8 cellular contexts compared by ENCODE assay signal in genomic region chr14:104826197-104826857, GRCh38. TPM values are rescaled to one million over a fixed set of nuclear protein-coding genes. Genes with fewer than 3 reads are reported as not detected.
DNase-seq lines count a peak whose midpoint lies in the region; ATAC-seq and TF ChIP-seq lines count a peak whose summit lies in the region.

No MANE protein-coding gene starts in this region.

- in situ Hi-C loops in KBM-7 (cut with MboI; ENCODE audit: low pct_unique_long_range_greater_than_20kb, low sequenced_read_pairs), result no loop called here

- H3K9me3 Mint-ChIP-seq in CD4-positive, CD25-positive, alpha-beta regulatory T cell, result peaks cover 0 to 5% (median 0%) of the 10 kb centered on the region in 7 donors
- peaks cover 3% of the 10 kb centered on the region for H3K9me3 Mint-ChIP-seq in activated T-helper 17 cell treated with anti-CD3 and anti-CD28 coated beads, Interleukin-2, amount 50 U/mL, for 72 hours
- H3K9me3 Mint-ChIP-seq in nephron progenitor cell, result peaks cover 15% of the 10 kb centered on the region
- H3K9me3 Mint-ChIP-seq in stimulated activated naive CD8-positive, alpha-beta T cell treated with anti-CD3 and anti-CD28 coated beads, Interleukin-15, Interleukin-2, amounts not matched to agents 100 ng/mL and 50 ng/mL, for 24 hours, result peaks cover 9% of the 10 kb centered on the region

- H3K27ac ChIP-seq in CD4-positive, CD25-positive, alpha-beta regulatory T cell (ENCODE audit: insufficient read depth, low read length, poor library complexity, severe bottlenecking), result peak overlapping the region; percentile 1

- peak overlapping the region; percentile 85 to 89 (median 87) for H3K4me3 Mint-ChIP-seq in CD4-positive, CD25-positive, alpha-beta regulatory T cell
- peak overlapping the region; percentile 88 for H3K4me3 Mint-ChIP-seq in activated T-helper 17 cell treated with anti-CD3 and anti-CD28 coated beads, Interleukin-2, amount 50 U/mL, for 72 hours
- H3K4me3 Mint-ChIP-seq in nephron progenitor cell, result peak overlapping the region; percentile 87
- peak overlapping the region; percentile 68 for H3K4me3 Mint-ChIP-seq in stimulated activated naive CD8-positive, alpha-beta T cell treated with anti-CD3 and anti-CD28 coated beads, Interleukin-15, Interleukin-2, amounts not matched to agents 100 ng/mL and 50 ng/mL, for 24 hours

- ATAC-seq in CD4-positive, CD25-positive, alpha-beta regulatory T cell (ENCODE audit: low read depth in 2 of 2), result peak; percentile 94 to 95
- ATAC-seq in GM21381 (IDR thresholded peaks at IDR 0.05; ENCODE audit: unreplicated experiment), result peak; percentile 88
- peak; percentile 96 for ATAC-seq in activated T-helper 17 cell treated with anti-CD3 and anti-CD28 coated beads, Interleukin-2, amount 50 U/mL, for 72 hours (replicated peaks)

- peaks cover 7% of the 10 kb centered on the region for H3K27me3 ChIP-seq in CD4-positive, CD25-positive, alpha-beta regulatory T cell (ENCODE audit: control insufficient read depth, insufficient read depth, low read length)

- H3K4me1 Mint-ChIP-seq in CD4-positive, CD25-positive, alpha-beta regulatory T cell, result peaks cover 2 to 28% (median 9%) of the 10 kb centered on the region in 4 donors
- H3K4me1 Mint-ChIP-seq in activated T-helper 17 cell treated with anti-CD3 and anti-CD28 coated beads, Interleukin-2, amount 50 U/mL, for 72 hours, result peaks cover 7% of the 10 kb centered on the region
- peaks cover 33% of the 10 kb centered on the region for H3K4me1 Mint-ChIP-seq in nephron progenitor cell
- H3K4me1 Mint-ChIP-seq in stimulated activated naive CD8-positive, alpha-beta T cell treated with anti-CD3 and anti-CD28 coated beads, Interleukin-15, Interleukin-2, amounts not matched to agents 100 ng/mL and 50 ng/mL, for 24 hours (ENCODE audit: low read depth), result peaks cover 22% of the 10 kb centered on the region

- TF ChIP-seq CTCF in nephron progenitor cell (IDR thresholded peaks at IDR 0.05), result peak; percentile 73

- peaks cover 18% of the 10 kb centered on the region for H3K27me3 Mint-ChIP-seq in CD4-positive, CD25-positive, alpha-beta regulatory T cell
- peaks cover 9% of the 10 kb centered on the region for H3K27me3 Mint-ChIP-seq in activated T-helper 17 cell treated with anti-CD3 and anti-CD28 coated beads, Interleukin-2, amount 50 U/mL, for 72 hours
- peaks cover 32% of the 10 kb centered on the region for H3K27me3 Mint-ChIP-seq in nephron progenitor cell (ENCODE audit: low read depth, poor library complexity)
- H3K27me3 Mint-ChIP-seq in stimulated activated naive CD8-positive, alpha-beta T cell treated with anti-CD3 and anti-CD28 coated beads, Interleukin-15, Interleukin-2, amounts not matched to agents 100 ng/mL and 50 ng/mL, for 24 hours, result peaks cover 14% of the 10 kb centered on the region

- peak; percentile 85 to 93 (median 92) for DNase-seq in CD4-positive, CD25-positive, alpha-beta regulatory T cell
- DNase-seq in KBM-7, result peak; percentile 70
- peak; percentile 81 for DNase-seq in RPMI8226
- DNase-seq in fibroblast of the conjunctiva (ENCODE audit: low read depth), result peak; percentile 49
- DNase-seq in nephron progenitor cell, result peak; percentile 99

- no peaks in the 10 kb centered on the region for H3K36me3 ChIP-seq in CD4-positive, CD25-positive, alpha-beta regulatory T cell (ENCODE audit: control insufficient read depth, insufficient read depth, low read length)

- no peaks in the 10 kb centered on the region for H3K36me3 Mint-ChIP-seq in CD4-positive, CD25-positive, alpha-beta regulatory T cell
- H3K36me3 Mint-ChIP-seq in activated T-helper 17 cell treated with anti-CD3 and anti-CD28 coated beads, Interleukin-2, amount 50 U/mL, for 72 hours (ENCODE audit: low read depth), result no peaks in the 10 kb centered on the region
- H3K36me3 Mint-ChIP-seq in nephron progenitor cell (ENCODE audit: low read depth), result peaks cover 8% of the 10 kb centered on the region
- H3K36me3 Mint-ChIP-seq in stimulated activated naive CD8-positive, alpha-beta T cell treated with anti-CD3 and anti-CD28 coated beads, Interleukin-15, Interleukin-2, amounts not matched to agents 100 ng/mL and 50 ng/mL, for 24 hours (ENCODE audit: low read depth), result peaks cover 7% of the 10 kb centered on the region

- peak overlapping the region; percentile 67 for H3K4me3 ChIP-seq in CD4-positive, CD25-positive, alpha-beta regulatory T cell (ENCODE audit: low read depth, low read length)

- H3K4me1 ChIP-seq in CD4-positive, CD25-positive, alpha-beta regulatory T cell (ENCODE audit: control insufficient read depth, insufficient read depth, low read length, poor library complexity, severe bottlenecking), result peaks cover 19% of the 10 kb centered on the region

- peak overlapping the region in 1 of 3 donors; percentile 5 for H3K27ac Mint-ChIP-seq in CD4-positive, CD25-positive, alpha-beta regulatory T cell
- peak overlapping the region; percentile 59 for H3K27ac Mint-ChIP-seq in activated T-helper 17 cell treated with anti-CD3 and anti-CD28 coated beads, Interleukin-2, amount 50 U/mL, for 72 hours
- H3K27ac Mint-ChIP-seq in nephron progenitor cell, result no peak overlapping the region
- no peak overlapping the region for H3K27ac Mint-ChIP-seq in stimulated activated naive CD8-positive, alpha-beta T cell treated with anti-CD3 and anti-CD28 coated beads, Interleukin-15, Interleukin-2, amounts not matched to agents 100 ng/mL and 50 ng/mL, for 24 hours

- H3K9me3 ChIP-seq in CD4-positive, CD25-positive, alpha-beta regulatory T cell (ENCODE audit: control insufficient read depth in 2 of 2, low read length in 2 of 2), result no peaks in the 10 kb centered on the region

RNA-seq across cellular contexts. Expression of gene ZBTB42, which starts 25.4 kb away (rescaled TPM):
- total RNA-seq in CD4-positive, CD25-positive, alpha-beta regulatory T cell, result 3.6 TPM
- 1 to 10 TPM; 1.3 to 2.1 (median 1.9) TPM for polyA plus RNA-seq in CD4-positive, CD25-positive, alpha-beta regulatory T cell
- 1 to 10 TPM; 3.0 to 3.2 TPM for total RNA-seq in activated T-helper 17 cell treated with anti-CD3 and anti-CD28 coated beads, Interleukin-2, amount 50 U/mL, for 72 hours

RNA-seq across cellular contexts. Expression of gene AKT1, which starts 30.8 kb away (rescaled TPM):
- 86.0 TPM for total RNA-seq in CD4-positive, CD25-positive, alpha-beta regulatory T cell
- 10 to 100 TPM in 2 of 4 donors, 1 to 10 TPM in 2; 6.3 to 19.8 (median 12.4) TPM for polyA plus RNA-seq in CD4-positive, CD25-positive, alpha-beta regulatory T cell
- 100 to 1,000 TPM in 1 of 2 donors, 10 to 100 TPM in 1; 81.3 to 160 TPM for total RNA-seq in activated T-helper 17 cell treated with anti-CD3 and anti-CD28 coated beads, Interleukin-2, amount 50 U/mL, for 72 hours

RNA-seq across cellular contexts. Expression of gene CEP170B, which starts 38.7 kb away (rescaled TPM):
- 3.1 TPM for total RNA-seq in CD4-positive, CD25-positive, alpha-beta regulatory T cell
- under 1 TPM in 1 of 4 donors, not detected in 3; 0.03 TPM for polyA plus RNA-seq in CD4-positive, CD25-positive, alpha-beta regulatory T cell
- total RNA-seq in activated T-helper 17 cell treated with anti-CD3 and anti-CD28 coated beads, Interleukin-2, amount 50 U/mL, for 72 hours, result 1 to 10 TPM; 5.2 to 6.1 TPM

Comparison
In these comparisons a context has a peak if more than half of its experiments do, and no peak if none do; other contexts are left out.
1. Peak in every context shown above with its lines: DNase-seq, ATAC-seq, H3K4me3 ChIP-seq and H3K27ac ChIP-seq.
2. DNase-seq: peak in every context shown above with its lines; median percentile 99 in nephron progenitor cell; 92 in CD4-positive, CD25-positive, alpha-beta regulatory T cell; 81 in RPMI8226; 70 in KBM-7; 49 in fibroblast of the conjunctiva.